Comparison of ENCODE assay signal across 14 cellular contexts in genomic region chr16:4327386-4327781, GRCh38. TPM values are rescaled to one million over a fixed set of nuclear protein-coding genes. Genes with fewer than 3 reads are reported as not detected.
A peak's percentile ranks its signal among the peaks of the same experiment; 100 is the strongest.
DNase-seq lines count a peak whose midpoint lies in the region; ATAC-seq and TF ChIP-seq lines count a peak whose summit lies in the region.
"Had no signal": no experiment of that assay in that cellular context is flagged by ENCODE, and none has a peak within 500 bp of the region (broad histone marks: within the 10 kb centered on the region; RNA-seq: fewer than 3 reads in every experiment).

No MANE protein-coding gene starts in this region.

- peaks cover 51% of the 10 kb centered on the region for H3K4me1 ChIP-seq in hepatocyte (ENCODE audit: insufficient read depth)
- H3K4me1 ChIP-seq in skeletal muscle satellite cell (ENCODE audit: control insufficient read depth, insufficient read depth, low read length): peaks cover 34% of the 10 kb centered on the region

- H3K27ac Mint-ChIP-seq in WTC11 (no peak overlapping the region), T-helper 17 cell (no peak overlapping the region)
- H3K27ac Mint-ChIP-seq: activated CD4-positive, alpha-beta T cell treated with anti-CD3 and anti-CD28 coated beads for 36 hours; activated naive CD4-positive, alpha-beta T cell treated with anti-CD3 and anti-CD28 coated beads, Interleukin-2, amount 50 U/mL, for 24 hours had no signal

- H3K27ac ChIP-seq in hepatocyte: peak overlapping the region; percentile 89
- H3K27ac ChIP-seq: epithelial cell of prostate had no signal

- H3K36me3 ChIP-seq in hepatocyte (replicated peaks; ENCODE audit: insufficient read depth, low read depth) (no peaks in the 10 kb centered on the region), skeletal muscle satellite cell (ENCODE audit: insufficient read depth, low read length) (peaks cover 4% of the 10 kb centered on the region)

- ATAC-seq in WTC11: no peak
- no peak for ATAC-seq in T-helper 17 cell
- ATAC-seq in GM18511 (IDR thresholded peaks at IDR 0.05; ENCODE audit: unreplicated experiment): no peak

- CTCF ChIA-PET in WTC11 (lab: Charles Lee): interaction anchor here (1.1 to 9.3 kb wide), 22 partner anchors 11 to 345 kb away, joined by 3 to 185 read pairs (median 9); partner anchors contain the start of genes GLIS2, PAM16 and TFAP4

- no peak overlapping the region for H3K9ac ChIP-seq in skeletal muscle satellite cell (ENCODE audit: low read depth, low read length)

- H3K27me3 Mint-ChIP-seq in WTC11 (ENCODE audit: low read depth) (no peaks in the 10 kb centered on the region), T-helper 17 cell (no peaks in the 10 kb centered on the region)
- H3K27me3 Mint-ChIP-seq: activated CD4-positive, alpha-beta T cell treated with anti-CD3 and anti-CD28 coated beads for 36 hours had no signal

- no peaks in the 10 kb centered on the region for H3K9me3 ChIP-seq in hepatocyte (ENCODE audit: low read depth)
- H3K9me3 ChIP-seq in skeletal muscle satellite cell (replicated peaks; ENCODE audit: low read length): no peaks in the 10 kb centered on the region
- H3K9me3 ChIP-seq in T-helper 17 cell (ENCODE audit: control insufficient read depth, low read length, poor library complexity, severe bottlenecking): no peaks in the 10 kb centered on the region

- H3K79me2 ChIP-seq in hepatocyte: peaks cover 98% of the 10 kb centered on the region

- H3K4me2 ChIP-seq in hepatocyte (peak overlapping the region; percentile 95), skeletal muscle satellite cell (ENCODE audit: low read length) (peak overlapping the region; percentile 93)

- peaks cover 68% of the 10 kb centered on the region for H4K20me1 ChIP-seq in hepatocyte (ENCODE audit: insufficient read depth, poor library complexity, severe bottlenecking)

- peak overlapping the region; percentile 45 for H3K4me3 ChIP-seq in hepatocyte
- no peak overlapping the region for H3K4me3 ChIP-seq in skeletal muscle satellite cell (ENCODE audit: low read length)
- H3K4me3 ChIP-seq: lung had no signal

- WGBS in hepatocyte (ENCODE audit: low lambda C conversion rate, missing lambda C conversion rate): 36% methylated on average over 5 of the region's 33 CpGs

- H3K4me1 Mint-ChIP-seq in WTC11: peaks cover 28% of the 10 kb centered on the region
- H3K4me1 Mint-ChIP-seq in T-helper 17 cell: peaks cover 5% of the 10 kb centered on the region
- H3K4me1 Mint-ChIP-seq: activated CD4-positive, alpha-beta T cell treated with anti-CD3 and anti-CD28 coated beads for 36 hours had no signal

- H2AFZ ChIP-seq in hepatocyte: no peak overlapping the region

- H3K36me3 Mint-ChIP-seq in WTC11 (no peaks in the 10 kb centered on the region), T-helper 17 cell (ENCODE audit: low read depth) (no peaks in the 10 kb centered on the region)
- H3K36me3 Mint-ChIP-seq: activated naive CD4-positive, alpha-beta T cell treated with anti-CD3 and anti-CD28 coated beads, Interleukin-2, amount 50 U/mL, for 24 hours; CD8-positive, alpha-beta memory T cell had no signal

- POLR2A ChIA-PET in WTC11 (lab: Charles Lee): interaction anchor here (1.1 to 2.6 kb wide), 4 partner anchors 11 to 56 kb away, joined by 4 to 14 read pairs (median 11); partner anchors contain the start of genes GLIS2 and TFAP4

- DNase-seq in COLO668 (lab: John Stamatoyannopoulos, UW; ENCODE audit: unreplicated experiment) (peak; percentile 24), WTC11 (ENCODE audit: low spot score) (no peak), hepatocyte (ENCODE audit: low spot score) (no peak), T-helper 17 cell (no peak), DMS114 treated with DMSO at 0.1 percent for 48 hours (lab: John Stamatoyannopoulos, UW; ENCODE audit: unreplicated experiment) (no peak)
- no peak for DNase-seq in activated CD4-positive, CD25-positive, alpha-beta regulatory T cell treated with anti-CD3 and anti-CD28 coated beads, Interleukin-2, amount 50 U/mL, for 72 hours
- DNase-seq: NCI-H146 had no signal

- TF ChIP-seq CTCF in WTC11 (IDR thresholded peaks at IDR 0.05) (no peak), hepatocyte (IDR thresholded peaks at IDR 0.05; ENCODE audit: poor library complexity) (no peak)

- H3K4me3 Mint-ChIP-seq in WTC11: peak overlapping the region; percentile 39
- H3K4me3 Mint-ChIP-seq in T-helper 17 cell: no peak overlapping the region

- H3K9me2 ChIP-seq in hepatocyte (replicated peaks; ENCODE audit: insufficient read depth): no peaks in the 10 kb centered on the region

- no peaks in the 10 kb centered on the region for H3K9me3 Mint-ChIP-seq in WTC11
- H3K9me3 Mint-ChIP-seq: activated naive CD4-positive, alpha-beta T cell treated with anti-CD3 and anti-CD28 coated beads, Interleukin-2, amount 50 U/mL, for 24 hours; CD8-positive, alpha-beta memory T cell had no signal

- H3K27me3 ChIP-seq in hepatocyte: no peaks in the 10 kb centered on the region
- H3K27me3 ChIP-seq in skeletal muscle satellite cell (ENCODE audit: control insufficient read depth, insufficient read depth, low read length): no peaks in the 10 kb centered on the region

TF ChIP-seq in WTC11, 78 proteins besides CTCF, POLR2A, EP300 and RAD21:
- TF ChIP-seq NFATC4 (CRISPR knock-in tag; IDR thresholded peaks at IDR 0.05) (no peak), MXD4 (CRISPR knock-in tag; IDR thresholded peaks at IDR 0.05; ENCODE audit: borderline replicate concordance) (no peak), TEAD1 (CRISPR knock-in tag; IDR thresholded peaks at IDR 0.05) (no peak), NFE2L1 (CRISPR knock-in tag; IDR thresholded peaks at IDR 0.05) (no peak)

RNA-seq across cellular contexts. Expression of gene GLIS2, which starts 11.5 kb away (rescaled TPM):
- total RNA-seq in WTC11 (2021): 19.5 to 23.0 TPM (median 20.1 TPM) in 3 replicates
- total RNA-seq in hepatocyte: 3.6 TPM in 2 replicates
- 11.3 and 12.2 TPM in 2 replicates for polyA plus RNA-seq in hepatocyte
- 1.5 and 2.0 TPM in 2 replicates for total RNA-seq in skeletal muscle satellite cell (2012; rRNA removed)
- under 1 TPM; 0.10 to 0.29 TPM for total RNA-seq in T-helper 17 cell
- polyA plus RNA-seq: CD8-positive, alpha-beta memory T cell had no signal

RNA-seq across cellular contexts. Expression of gene PAM16, which starts 23.7 kb away (rescaled TPM):
- 87.2 to 93.7 TPM (median 88.9 TPM) in 3 replicates for total RNA-seq in WTC11 (2021)
- total RNA-seq in hepatocyte: 33.0 and 35.0 TPM in 2 replicates
- polyA plus RNA-seq in hepatocyte: 57.7 and 70.4 TPM in 2 replicates
- 37.8 and 62.3 TPM in 2 replicates for total RNA-seq in skeletal muscle satellite cell (2012; rRNA removed)
- 10 to 100 TPM; 32.3 to 41.4 TPM for total RNA-seq in T-helper 17 cell

RNA-seq across cellular contexts. Expression of gene VASN, which starts 44.3 kb away (rescaled TPM):
- total RNA-seq in WTC11 (2021): 8.0 to 9.1 TPM (median 8.3 TPM) in 3 replicates
- total RNA-seq in hepatocyte: 10.0 and 12.1 TPM in 2 replicates
- polyA plus RNA-seq in hepatocyte: 55.9 and 64.2 TPM in 2 replicates
- 137 and 165 TPM in 2 replicates for total RNA-seq in skeletal muscle satellite cell (2012; rRNA removed)
- total RNA-seq in T-helper 17 cell: under 1 TPM; 0.55 to 0.57 TPM
- total RNA-seq: activated CD4-positive, alpha-beta T cell treated with anti-CD3 and anti-CD28 coated beads for 36 hours had no signal
- polyA plus RNA-seq: CD8-positive, alpha-beta memory T cell had no signal

RNA-seq across cellular contexts. Expression of gene TFAP4, which starts 54.6 kb away (rescaled TPM):
- total RNA-seq in WTC11 (2021) (31.9 to 36.5 TPM (median 34.2 TPM) in 3 replicates), hepatocyte (6.1 and 11.4 TPM in 2 replicates), T-helper 17 cell (10 to 100 TPM in 1 of 2 donors, 1 to 10 TPM in 1; 9.8 to 14.1 TPM)
- polyA plus RNA-seq in hepatocyte: 3.1 and 4.2 TPM in 2 replicates
- total RNA-seq in skeletal muscle satellite cell (2012; rRNA removed): 10.1 and 12.5 TPM in 2 replicates
